Comparison of ENCODE assay signal across 8 cellular contexts in the genomic region with DNA sequence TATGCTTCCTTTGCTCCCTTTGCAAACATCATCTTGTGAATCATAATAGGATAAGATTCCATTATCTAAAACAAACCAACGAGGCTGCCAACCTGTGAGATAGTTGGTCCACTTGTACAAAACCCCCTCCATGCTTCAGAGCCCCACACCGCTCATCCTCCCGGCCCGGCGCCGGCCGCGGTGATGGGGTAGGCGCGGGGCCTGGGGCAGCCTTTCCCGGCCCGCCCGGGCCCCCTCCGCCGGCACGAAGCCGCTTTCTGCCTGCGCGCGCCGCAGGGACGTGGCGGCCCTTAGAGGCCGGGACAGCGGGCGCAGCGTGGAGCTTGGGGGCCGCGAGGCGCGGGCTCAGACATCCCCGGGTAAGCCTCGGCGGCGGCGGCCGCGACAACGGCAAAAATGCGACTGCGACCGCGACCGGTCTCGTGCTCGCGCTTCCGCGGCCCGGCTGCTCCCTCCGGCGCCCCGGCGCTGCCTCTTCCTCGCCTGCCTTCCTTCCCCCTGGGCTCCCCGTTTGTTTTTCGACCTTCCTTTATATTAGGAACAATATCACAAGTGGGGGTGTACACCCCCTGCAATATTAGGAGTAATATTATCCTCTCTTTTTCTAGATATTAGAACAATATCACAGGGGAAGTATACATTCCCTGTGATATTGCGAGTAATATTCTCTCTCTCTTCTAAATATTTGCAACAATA. TPM values are rescaled to one million over a fixed set of nuclear protein-coding genes. Genes with fewer than 3 reads are reported as not detected.
A peak's percentile ranks its signal among the peaks of the same experiment; 100 is the strongest.
DNase-seq lines count a peak whose midpoint lies in the region; ATAC-seq and TF ChIP-seq lines count a peak whose summit lies in the region.

No MANE protein-coding gene starts in this region.

- H3K27ac ChIP-seq in heart left ventricle = peak overlapping the region in 11 of 12 donors; percentile 14 to 88 (median 58)

- 2 to 10% (median 3%) methylated on average over 25 to 58 of the region's 58 CpGs for WGBS in heart left ventricle, 4 donors

- H3K27me3 ChIP-seq in heart left ventricle (peaks cover 4 to 76% (median 34%) of the 10 kb centered on the region in 9 donors), MG63 (peaks cover 74% of the 10 kb centered on the region)

- H3K36me3 ChIP-seq in heart left ventricle = no peaks in the 10 kb centered on the region
- H3K36me3 ChIP-seq in MG63 = no peaks in the 10 kb centered on the region

- peaks cover 2% of the 10 kb centered on the region for H3K36me3 Mint-ChIP-seq in activated CD8-positive, alpha-beta memory T cell treated with anti-CD3 and anti-CD28 coated beads, Interleukin-2, amount 10 ng/mL, durations not matched to agents 7 days and 5 days

- DNase-seq in CD1c-positive myeloid dendritic cell (ENCODE audit: extremely low spot score) (peak; percentile 36), heart left ventricle (peak in 2 of 5 donors; percentile 13 to 76), NCI-H446 (lab: John Stamatoyannopoulos, UW) (no peak), MG63 (no peak), NCI-H1436 treated with DMSO at 0.1 percent for 48 hours (lab: John Stamatoyannopoulos, UW) (no peak)
- no peak for DNase-seq in activated CD8-positive, alpha-beta memory T cell treated with anti-CD3 and anti-CD28 coated beads, Interleukin-2, amount 10 ng/mL, durations not matched to agents 7 days and 5 days
- DNase-seq in stimulated activated naive CD8-positive, alpha-beta T cell treated with anti-CD3 and anti-CD28 coated beads, Interleukin-15, Interleukin-2, amounts not matched to agents 100 U/mL and 50 U/mL, for 24 hours = peak; percentile 56

- H3K4me3 ChIP-seq in heart left ventricle = peak overlapping the region in 10 of 12 donors; percentile 32 to 61 (median 50)
- H3K4me3 ChIP-seq in MG63 = no peak overlapping the region

- TF ChIP-seq POLR2A in heart left ventricle (IDR thresholded peaks at IDR 0.05) = no peak

- peak; percentile 54 for ATAC-seq in HG03045 (IDR thresholded peaks at IDR 0.05; ENCODE audit: unreplicated experiment)
- peak; percentile 79 for ATAC-seq in activated CD8-positive, alpha-beta memory T cell treated with anti-CD3 and anti-CD28 coated beads, Interleukin-2, amount 10 ng/mL, durations not matched to agents 7 days and 5 days
- ATAC-seq in heart left ventricle = peak in 3 of 4 donors; percentile 46 to 77 (median 69)
- ATAC-seq in stimulated activated naive CD8-positive, alpha-beta T cell treated with anti-CD3 and anti-CD28 coated beads, Interleukin-15, Interleukin-2, amounts not matched to agents 100 U/mL and 50 U/mL, for 24 hours = peak; percentile 70

- peak in 1 of 12 donors; percentile 19 for TF ChIP-seq CTCF in heart left ventricle (IDR thresholded peaks at IDR 0.05)

- peak overlapping the region; percentile 78 for H3K27ac Mint-ChIP-seq in activated CD8-positive, alpha-beta memory T cell treated with anti-CD3 and anti-CD28 coated beads, Interleukin-2, amount 10 ng/mL, durations not matched to agents 7 days and 5 days

- intact Hi-C loops in heart left ventricle (cut with DNase I) = no loop called here

- CTCF ChIA-PET in activated CD8-positive, alpha-beta memory T cell treated with anti-CD3 and anti-CD28 coated beads, Interleukin-2, amount 10 ng/mL, durations not matched to agents 7 days and 5 days (lab: Charles Lee) = interaction anchor here (0.7 to 1.4 kb wide), 8 partner anchors 9 to 75 kb away, joined by 3 to 7 read pairs (median 4); no protein-coding TSS in a partner anchor

- peaks cover 0 to 26% (median 8%) of the 10 kb centered on the region in 12 donors for H3K4me1 ChIP-seq in heart left ventricle

- H3K9me3 ChIP-seq in heart left ventricle (no peaks in the 10 kb centered on the region), MG63 (no peaks in the 10 kb centered on the region)

- H3K27me3 Mint-ChIP-seq in activated CD8-positive, alpha-beta memory T cell treated with anti-CD3 and anti-CD28 coated beads, Interleukin-2, amount 10 ng/mL, durations not matched to agents 7 days and 5 days = peaks cover 37% of the 10 kb centered on the region

- H3K4me1 Mint-ChIP-seq in activated CD8-positive, alpha-beta memory T cell treated with anti-CD3 and anti-CD28 coated beads, Interleukin-2, amount 10 ng/mL, durations not matched to agents 7 days and 5 days = peaks cover 28% of the 10 kb centered on the region

- H3K4me3 Mint-ChIP-seq in activated CD8-positive, alpha-beta memory T cell treated with anti-CD3 and anti-CD28 coated beads, Interleukin-2, amount 10 ng/mL, durations not matched to agents 7 days and 5 days = peak overlapping the region; percentile 70

- no peaks in the 10 kb centered on the region for H3K9me3 Mint-ChIP-seq in activated CD8-positive, alpha-beta memory T cell treated with anti-CD3 and anti-CD28 coated beads, Interleukin-2, amount 10 ng/mL, durations not matched to agents 7 days and 5 days (ENCODE audit: low read depth)

RNA-seq across cellular contexts. Expression of gene CEACAM21, which starts 54.0 kb away (rescaled TPM):
- 10 to 100 TPM; 54.6 to 57.1 TPM for total RNA-seq in activated CD8-positive, alpha-beta memory T cell treated with anti-CD3 and anti-CD28 coated beads, Interleukin-2, amount 10 ng/mL, durations not matched to agents 7 days and 5 days
- total RNA-seq in heart left ventricle = 1 to 10 TPM in 2 of 9 donors, under 1 TPM in 6, not detected in 1; 0.27 to 5.7 (median 0.66) TPM
- under 1 TPM in 1 of 2 donors, not detected in 1; 0.50 TPM for polyA plus RNA-seq in heart left ventricle
- not detected in 2 replicates for total RNA-seq in MG63 (2014; rRNA removed; shearing (Covaris generic); ENCODE audit: low replicate concordance)

Comparison
In these comparisons a context has a peak if more than half of its experiments do, and no peak if none do; other contexts are left out.
1. DNase-seq: peak in CD1c-positive myeloid dendritic cell (single experiment) and stimulated activated naive CD8-positive, alpha-beta T cell treated with anti-CD3 and anti-CD28 coated beads, Interleukin-15, Interleukin-2, amounts not matched to agents 100 U/mL and 50 U/mL, for 24 hours (single experiment); none in activated CD8-positive, alpha-beta memory T cell treated with anti-CD3 and anti-CD28 coated beads, Interleukin-2, amount 10 ng/mL, durations not matched to agents 7 days and 5 days (single experiment), NCI-H446 (0 of 2), MG63 (single experiment) and NCI-H1436 treated with DMSO at 0.1 percent for 48 hours (single experiment).
2. RNA of gene CEACAM21, which starts 54.0 kb away (total RNA-seq): 54.6 to 57.1 TPM in activated CD8-positive, alpha-beta memory T cell treated with anti-CD3 and anti-CD28 coated beads, Interleukin-2, amount 10 ng/mL, durations not matched to agents 7 days and 5 days; 0.27 to 5.7 TPM in heart left ventricle and not detected in MG63; every median in the first group is over 4 times any median in the second.
3. Peak in every context shown above with its lines, with median percentiles within 50 percentile points of each other: ATAC-seq.